Comparison of ENCODE assay signal across 7 cellular contexts in the genomic region with DNA sequence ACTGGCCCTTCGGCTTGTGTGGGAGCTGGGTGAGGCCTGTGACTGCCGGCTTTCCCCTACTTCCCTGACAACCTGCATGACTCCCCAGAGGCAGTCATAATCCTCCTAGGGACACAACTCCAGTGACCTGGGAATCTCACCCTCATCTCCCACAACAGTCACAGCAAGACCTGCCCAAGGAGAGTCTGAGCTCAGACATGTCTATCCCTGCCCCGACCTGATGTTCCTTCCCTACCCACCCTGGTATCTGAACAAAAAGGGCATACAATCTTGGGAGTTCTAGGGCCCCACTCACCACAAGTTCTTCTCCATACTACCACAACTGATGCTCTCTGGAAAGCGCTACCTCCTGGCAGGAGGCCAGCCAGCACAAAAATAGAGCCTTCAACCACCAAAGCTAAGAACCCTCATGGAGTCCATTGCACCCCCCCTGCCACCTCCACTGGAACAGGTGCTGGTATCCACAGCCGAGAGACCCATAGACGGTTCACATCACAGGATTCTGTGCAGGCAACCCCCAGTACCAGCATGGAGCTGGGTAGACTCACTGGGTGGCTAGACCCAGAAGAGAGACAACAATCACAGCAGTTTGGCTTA.
"Had no signal": no experiment of that assay in that cellular context is flagged by ENCODE, and none has a peak within 500 bp of the region (broad histone marks: within the 10 kb centered on the region; RNA-seq: fewer than 3 reads in every experiment).

No MANE protein-coding gene starts in this region.

- H3K4me3 Mint-ChIP-seq: IgD-negative memory B cell had no signal

- DNase-seq: IMR-90, KG1 had no signal

- H3K27ac ChIP-seq: HL-60, KMS-11 had no signal

- ATAC-seq: HepG2 had no signal

- H3K4me1 Mint-ChIP-seq: IgD-negative memory B cell had no signal

- H3K9ac ChIP-seq: KMS-11 had no signal

- H3K27ac Mint-ChIP-seq: IgD-negative memory B cell had no signal

- FAIRE-seq: HepG2, HTR-8/SVneo had no signal

- H3K4me2 ChIP-seq: KMS-11 had no signal
